8 cellular contexts compared by ENCODE assay signal in genomic region chr6:109093732-109094131, GRCh38. TPM values are rescaled to one million over a fixed set of nuclear protein-coding genes. Genes with fewer than 3 reads are reported as not detected.
DNase-seq lines count a peak whose midpoint lies in the region; ATAC-seq, FAIRE-seq and TF ChIP-seq lines count a peak whose summit lies in the region.

No MANE protein-coding gene starts in this region.

- CTCF ChIA-PET in OCI-LY7 (lab: Charles Lee; ENCODE audit: unreplicated experiment) = interaction anchor here (0.6 to 0.7 kb wide), 2 partner anchors 19 to 255 kb away, joined by 3 read pairs; no protein-coding TSS in a partner anchor

- no peaks in the 10 kb centered on the region for H3K36me3 ChIP-seq in OCI-LY7 (ENCODE audit: insufficient read depth, low read length)

- H3K4me3 ChIP-seq in OCI-LY7 (ENCODE audit: low read depth, low read length, poor library complexity, severe bottlenecking) = peak overlapping the region; percentile 92

- no peak for DNase-seq in GM19239 (ENCODE audit: insufficient read length, low spot score)
- DNase-seq in OCI-LY7 (ENCODE audit: low spot score) = no peak
- no peak for DNase-seq in effector memory CD8-positive, alpha-beta T cell
- DNase-seq in naive thymus-derived CD8-positive, alpha-beta T cell = peak in 2 of 10 donors; percentile 2 to 15
- no peak for DNase-seq in SHP77 treated with DMSO at 0.1 percent for 48 hours (lab: John Stamatoyannopoulos, UW)
- no peak for DNase-seq in stimulated activated CD4-positive, alpha-beta T cell treated with anti-CD3 and anti-CD28 coated beads, Interleukin-12 subunit alpha, Interleukin-12 subunit beta, amount 100 ng/mL, for 4 hours
- no peak for DNase-seq in middle frontal gyrus (ENCODE audit: extremely low spot score, low spot score)

- TSS peak; percentile 58 for BruUV-seq in OCI-LY7 (replicated peaks; lab: Mats Ljungman, UMichigan)

- no peak for TF ChIP-seq CTCF in OCI-LY7 (conservative IDR thresholded peaks at IDR 0.05; ENCODE audit: low read length)

- FAIRE-seq in GM19239 (lab: Jason Lieb, UNC) = peak; percentile 14

- no peaks in the 10 kb centered on the region for H3K9me3 ChIP-seq in OCI-LY7 (ENCODE audit: low read length)

- H3K9me3 Mint-ChIP-seq in effector memory CD8-positive, alpha-beta T cell = no peaks in the 10 kb centered on the region
- H3K9me3 Mint-ChIP-seq in naive thymus-derived CD8-positive, alpha-beta T cell = no peaks in the 10 kb centered on the region

- POLR2A ChIA-PET in OCI-LY7 (lab: Charles Lee) = interaction anchor here (0.7 to 5.8 kb wide), 9 partner anchors 8 to 347 kb away, joined by 3 to 54 read pairs (median 3); partner anchors contain the start of genes ARMC2, PPIL6 and SMPD2
- POLR2A ChIA-PET in naive thymus-derived CD8-positive, alpha-beta T cell (lab: Charles Lee) = interaction anchor here (0.9 to 3.7 kb wide), 12 partner anchors 21 to 833 kb away, joined by 3 to 32 read pairs (median 6); partner anchors contain the start of genes AFG1L, ARMC2, CD164 and SNX3

- peaks cover 70% of the 10 kb centered on the region for H3K79me2 ChIP-seq in OCI-LY7 (ENCODE audit: insufficient read depth, low read depth, low read length)

- peak overlapping the region; percentile 87 for H3K27ac ChIP-seq in OCI-LY7 (ENCODE audit: low read depth, low read length, poor library complexity, severe bottlenecking)

- peaks cover 15% of the 10 kb centered on the region; the same call in 1 of the 2 replicates for H4K20me1 ChIP-seq in OCI-LY7 (ENCODE audit: insufficient read depth, low read length)

- peak overlapping the region; percentile 79 to 98 for H3K27ac Mint-ChIP-seq in effector memory CD8-positive, alpha-beta T cell
- H3K27ac Mint-ChIP-seq in naive thymus-derived CD8-positive, alpha-beta T cell = peak overlapping the region; percentile 75 to 100 (median 88)

- H3K4me3 Mint-ChIP-seq in effector memory CD8-positive, alpha-beta T cell = peak overlapping the region; percentile 91 to 94
- peak overlapping the region; percentile 79 to 97 (median 92) for H3K4me3 Mint-ChIP-seq in naive thymus-derived CD8-positive, alpha-beta T cell

- H3K4me2 ChIP-seq in OCI-LY7 (ENCODE audit: low read length) = peak overlapping the region; percentile 93

- no peaks in the 10 kb centered on the region for H3K9me2 ChIP-seq in OCI-LY7 (ENCODE audit: insufficient read depth, low read length)

- H2AFZ ChIP-seq in OCI-LY7 (ENCODE audit: low read length) = peak overlapping the region; percentile 22; the same call in 1 of the 2 replicates

- no peak for ATAC-seq in effector memory CD8-positive, alpha-beta T cell (replicated peaks)
- no peak for ATAC-seq in naive thymus-derived CD8-positive, alpha-beta T cell
- no peak for ATAC-seq in GM19455 (IDR thresholded peaks at IDR 0.05; ENCODE audit: unreplicated experiment)

- peaks cover 39 to 64% of the 10 kb centered on the region in 2 donors for H3K4me1 Mint-ChIP-seq in effector memory CD8-positive, alpha-beta T cell (ENCODE audit: low read depth in 2 of 2)
- peaks cover 24 to 68% (median 57%) of the 10 kb centered on the region in 4 donors for H3K4me1 Mint-ChIP-seq in naive thymus-derived CD8-positive, alpha-beta T cell

- H3K36me3 Mint-ChIP-seq in effector memory CD8-positive, alpha-beta T cell (ENCODE audit: insufficient read depth) = peaks cover 10% of the 10 kb centered on the region
- H3K36me3 Mint-ChIP-seq in naive thymus-derived CD8-positive, alpha-beta T cell = peaks cover 0 to 2% (median 0%) of the 10 kb centered on the region in 3 donors

- no peaks in the 10 kb centered on the region for H3K27me3 Mint-ChIP-seq in effector memory CD8-positive, alpha-beta T cell
- H3K27me3 Mint-ChIP-seq in naive thymus-derived CD8-positive, alpha-beta T cell = no peaks in the 10 kb centered on the region

- intact Hi-C loops in OCI-LY7 (cut with micrococcal nuclease; ENCODE audit: unreplicated experiment) = loop anchor here (2.0 to 10.0 kb wide), 3 partner anchors 289 to 1136 kb away; partner anchors contain the start of genes CD164, MICAL1 and SEC63

- peaks cover 40% of the 10 kb centered on the region for H3K4me1 ChIP-seq in OCI-LY7 (ENCODE audit: insufficient read depth, low read length, poor library complexity, severe bottlenecking)

RNA-seq across cellular contexts. Expression of gene SESN1, which starts 0.9 kb away (rescaled TPM):
- total RNA-seq in OCI-LY7 (2014; rRNA removed; shearing (Covaris generic)) = 7.7 and 10.8 TPM in 2 replicates
- 13.8 and 14.8 TPM in 2 replicates for total RNA-seq in OCI-LY7 (2022)
- 10 to 100 TPM; 35.0 to 38.3 TPM for total RNA-seq in naive thymus-derived CD8-positive, alpha-beta T cell
- 10 to 100 TPM in 2 of 3 donors, 1 to 10 TPM in 1; 10.0 to 21.4 (median 19.4) TPM for polyA plus RNA-seq in naive thymus-derived CD8-positive, alpha-beta T cell

RNA-seq across cellular contexts. Expression of gene CEP57L1, which starts 1.6 kb away (rescaled TPM):
- 22.7 and 26.7 TPM in 2 replicates for total RNA-seq in OCI-LY7 (2014; rRNA removed; shearing (Covaris generic))
- total RNA-seq in OCI-LY7 (2022) = 22.5 and 28.2 TPM in 2 replicates
- 1 to 10 TPM; 7.0 to 8.3 TPM for total RNA-seq in naive thymus-derived CD8-positive, alpha-beta T cell
- 1 to 10 TPM; 5.4 to 9.5 (median 6.2) TPM for polyA plus RNA-seq in naive thymus-derived CD8-positive, alpha-beta T cell
